In the genomic region with DNA sequence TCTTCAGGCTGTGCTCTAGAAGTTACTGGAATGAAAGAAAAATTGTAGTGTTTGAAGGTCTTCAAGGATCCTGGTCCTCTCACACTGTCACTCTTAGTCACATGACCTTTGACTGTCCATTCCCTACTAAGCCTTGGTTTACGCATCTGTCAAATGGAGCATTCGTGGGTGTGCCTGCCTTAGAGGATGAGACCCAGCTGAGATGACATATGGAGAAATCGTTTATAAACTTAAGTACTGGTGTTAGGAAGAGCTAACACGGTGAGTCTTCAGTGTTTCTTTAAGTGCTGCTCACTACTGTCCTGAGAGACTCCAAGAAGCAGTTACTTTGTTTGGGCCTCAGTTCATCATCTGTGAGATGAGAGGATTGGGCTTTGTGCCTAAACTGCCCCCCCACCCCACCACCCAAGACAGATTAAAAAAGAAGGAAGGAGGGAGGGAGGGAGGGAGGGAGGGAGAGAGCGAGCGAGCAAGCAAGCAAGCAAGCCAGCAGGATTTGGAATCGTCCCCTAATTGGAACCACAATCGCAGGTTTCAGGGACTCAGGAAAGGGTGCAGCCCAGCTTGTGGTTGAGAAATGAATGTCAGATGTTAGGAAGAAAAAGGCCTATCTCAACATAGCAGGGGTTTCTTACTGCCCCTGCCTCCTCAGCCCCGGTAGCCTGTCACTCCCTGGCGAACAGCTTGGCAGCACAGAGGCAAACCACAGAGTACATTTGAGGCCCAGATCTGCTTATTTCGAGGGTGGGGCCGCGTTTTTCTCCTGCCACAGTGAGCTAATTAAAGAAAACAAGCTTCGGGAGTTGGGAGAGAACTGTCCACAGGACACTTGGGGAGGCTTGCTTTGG, we compare ENCODE assay signal across 8 cellular contexts. TPM values are rescaled to one million over a fixed set of nuclear protein-coding genes. Genes with fewer than 3 reads are reported as not detected.
DNase-seq lines count a peak whose midpoint lies in the region; ATAC-seq and TF ChIP-seq lines count a peak whose summit lies in the region.

No MANE protein-coding gene starts in this region.

- POLR2A ChIA-PET in AG04449 (lab: Yijun Ruan, JAX) = interaction anchor here (0.7 to 1.1 kb wide), 3 partner anchors 11 to 33 kb away, joined by 3 to 4 read pairs (median 3); a partner anchor contains a TSS

- H3K23ac ChIP-seq in mesenchymal stem cell (ENCODE audit: low read length in 2 of 2) = no peak overlapping the region

- no peak for TF ChIP-seq EP300 in upper lobe of left lung (IDR thresholded peaks at IDR 0.05)

- H3K4ac ChIP-seq in mesenchymal stem cell (ENCODE audit: low read depth in 1 of 2, low read length in 2 of 2) = peak overlapping the region; percentile 6 to 66

- peak overlapping the region in 1 of 2 experiments; percentile 94 for H2BK12ac ChIP-seq in mesenchymal stem cell (ENCODE audit: low read length in 2 of 2)

- no peak for TF ChIP-seq POLR2A in upper lobe of left lung (IDR thresholded peaks at IDR 0.05)

- no peak overlapping the region for H2BK5ac ChIP-seq in mesenchymal stem cell (ENCODE audit: low read depth, low read length, poor library complexity, severe bottlenecking)

- TF ChIP-seq CTCF in AG04449 (IDR thresholded peaks at IDR 0.05; ENCODE audit: insufficient read depth, low read length, missing control alignments) (no peak), upper lobe of left lung (IDR thresholded peaks at IDR 0.05) (no peak)

- no peak overlapping the region for H3K4me2 ChIP-seq in mesenchymal stem cell (ENCODE audit: low read length, poor library complexity, severe bottlenecking)

- H3K4me3 ChIP-seq in AG04449 (ENCODE audit: low read depth, low read length) = peak overlapping the region; percentile 40
- H3K4me3 ChIP-seq in mesenchymal stem cell (ENCODE audit: insufficient read depth in 1 of 2, low read depth in 1 of 2, low read length in 2 of 2) = peak overlapping the region in 1 of 2 experiments; percentile 69
- H3K4me3 ChIP-seq in upper lobe of left lung = peak overlapping the region in 2 of 4 donors; percentile 3 to 8

- H2AK5ac ChIP-seq in mesenchymal stem cell (ENCODE audit: low read length, severe bottlenecking) = no peak overlapping the region

- 22% methylated on average over 14 of the region's 14 CpGs for WGBS in mesenchymal stem cell
- 37 to 44% methylated on average over 14 of the region's 14 CpGs for WGBS in upper lobe of left lung, 2 donors

- peak overlapping the region; percentile 93 for H2BK120ac ChIP-seq in mesenchymal stem cell (ENCODE audit: low read depth, low read length)

- H4K8ac ChIP-seq in mesenchymal stem cell (ENCODE audit: low read length) = no peak overlapping the region

- H3K14ac ChIP-seq in mesenchymal stem cell (ENCODE audit: low read length in 2 of 2) = no peak overlapping the region

- H3K79me1 ChIP-seq in mesenchymal stem cell (replicated peaks; ENCODE audit: low read length, poor library complexity, severe bottlenecking) = peaks cover 26% of the 10 kb centered on the region

- no peak overlapping the region for H2AFZ ChIP-seq in mesenchymal stem cell (ENCODE audit: low read depth, low read length)

- peak overlapping the region; percentile 75 for H2BK15ac ChIP-seq in mesenchymal stem cell (ENCODE audit: low read depth, poor library complexity, severe bottlenecking)

- peak; percentile 74 for DNase-seq in AG04449 (ENCODE audit: low read depth, low spot score)
- peak; percentile 71 for DNase-seq in MV-4-11 (lab: John Stamatoyannopoulos, UW)
- peak; percentile 98 for DNase-seq in astrocyte of the hippocampus (ENCODE audit: low read depth, low spot score)
- peak; percentile 85 for DNase-seq in mesenchymal stem cell
- peak in 1 of 2 donors; percentile 60 for DNase-seq in upper lobe of left lung
- no peak for DNase-seq in HK-2 (ENCODE audit: unreplicated experiment)

- ATAC-seq in upper lobe of left lung (ENCODE audit: low FRiP score in 2 of 2) = peak in 1 of 2 donors; percentile 78
- ATAC-seq in GM18861 (IDR thresholded peaks at IDR 0.05; ENCODE audit: unreplicated experiment) = no peak
- ATAC-seq in GM21723 (IDR thresholded peaks at IDR 0.05; ENCODE audit: unreplicated experiment) = no peak

- peaks cover 12 to 42% of the 10 kb centered on the region in 2 experiments for H3K36me3 ChIP-seq in mesenchymal stem cell (ENCODE audit: control insufficient read depth in 1 of 2, insufficient read depth in 2 of 2, low read depth in 1 of 2, low read length in 2 of 2)
- peaks cover 0 to 7% (median 0%) of the 10 kb centered on the region in 4 donors for H3K36me3 ChIP-seq in upper lobe of left lung

- H3K27me3 ChIP-seq in mesenchymal stem cell (ENCODE audit: control insufficient read depth in 1 of 2, insufficient read depth in 1 of 2, low read length in 2 of 2) (no peaks in the 10 kb centered on the region), upper lobe of left lung (no peaks in the 10 kb centered on the region)

- H3K9me3 ChIP-seq in mesenchymal stem cell (ENCODE audit: control insufficient read depth, low read length) (no peaks in the 10 kb centered on the region), upper lobe of left lung (no peaks in the 10 kb centered on the region)

- H3K9ac ChIP-seq in mesenchymal stem cell (ENCODE audit: low read length) = peak overlapping the region; percentile 79

- H3K18ac ChIP-seq in mesenchymal stem cell (ENCODE audit: low read depth in 1 of 2, low read length in 2 of 2) = peak overlapping the region; percentile 91 to 93

- CTCF ChIA-PET in AG04449 (lab: Yijun Ruan, JAX) = interaction anchor here (1.0 to 1.4 kb wide), 4 partner anchors 13 to 151 kb away, joined by 3 to 5 read pairs (median 3); no protein-coding TSS in a partner anchor

- peak overlapping the region; percentile 86 for H4K91ac ChIP-seq in mesenchymal stem cell (ENCODE audit: low read length)

- H3K4me1 ChIP-seq in mesenchymal stem cell (ENCODE audit: control insufficient read depth, insufficient read depth, low read depth, low read length) = peaks cover 18% of the 10 kb centered on the region
- H3K4me1 ChIP-seq in upper lobe of left lung = peaks cover 23 to 36% (median 30%) of the 10 kb centered on the region in 4 donors

- no peak overlapping the region for H3K27ac ChIP-seq in mesenchymal stem cell (ENCODE audit: low read length, poor library complexity, severe bottlenecking)
- H3K27ac ChIP-seq in upper lobe of left lung = peak overlapping the region; percentile 58 to 83 (median 72)

RNA-seq across cellular contexts. Expression of a gene that starts 32.7 kb away (rescaled TPM):
- 126 TPM for polyA plus RNA-seq in mesenchymal stem cell (2013, experiment 1 of 2)
- polyA plus RNA-seq in mesenchymal stem cell (2013, experiment 2 of 2) = 125 TPM
- 10 to 100 TPM; 31.7 to 44.5 (median 36.3) TPM for total RNA-seq in upper lobe of left lung
